In genomic region chr11:36377759-36378553, GRCh38 we compare ENCODE assay signal across 8 cellular contexts.
DNase-seq lines count a peak whose midpoint lies in the region; ATAC-seq and TF ChIP-seq lines count a peak whose summit lies in the region.

No MANE protein-coding gene starts in this region.

- peak; percentile 22 for TF ChIP-seq POLR2A in transverse colon (IDR thresholded peaks at IDR 0.05)

- intact Hi-C loops in ascending aorta (cut with DNase I) (loop anchor here (2.0 to 5.0 kb wide), 2 partner anchors 75 to 91 kb away; partner anchors contain the start of gene COMMD9), lower lobe of right lung (cut with DNase I) (no loop called here), transverse colon (cut with DNase I; ENCODE audit: low total_unique reads) (no loop called here)

- no peak for TF ChIP-seq EP300 in transverse colon (IDR thresholded peaks at IDR 0.05; ENCODE audit: low read depth)

- no peak for TF ChIP-seq CTCF in ascending aorta (IDR thresholded peaks at IDR 0.05)
- no peak for TF ChIP-seq CTCF in lower lobe of right lung (IDR thresholded peaks at IDR 0.05)
- TF ChIP-seq CTCF in transverse colon (IDR thresholded peaks at IDR 0.05) = no peak

- DNase-seq in activated T-cell treated with anti-CD3 and anti-CD28 coated beads, Interleukin-2, amount 50 U/mL, for 4 hours = no peak
- no peak for DNase-seq in activated T-cell treated with anti-CD3 and anti-CD28 coated beads, Interleukin-2, amount 50 U/mL, for 1 hour
- DNase-seq in ascending aorta (ENCODE audit: low spot score in 2 of 2) (no peak), lower lobe of right lung (no peak), transverse colon (no peak), NCI-H1092 (lab: John Stamatoyannopoulos, UW) (no peak), 8988T (no peak)

- H3K4me1 Mint-ChIP-seq in activated T-cell treated with anti-CD3 and anti-CD28 coated beads, Interleukin-2, amount 50 U/mL, for 4 hours (ENCODE audit: low read depth) = peaks cover 36% of the 10 kb centered on the region

- H3K27me3 Mint-ChIP-seq in activated T-cell treated with anti-CD3 and anti-CD28 coated beads, Interleukin-2, amount 50 U/mL, for 4 hours (ENCODE audit: low read depth) = peaks cover 31% of the 10 kb centered on the region

- in situ Hi-C loops in transverse colon (cut with MboI; ENCODE audit: low pct_ligation_motif_present in 1 of 4, low pct_unique_long_range_greater_than_20kb in 1 of 4, low sequenced_read_pairs in 3 of 4) = loop anchor here in 1 of 4 donors (25.0 kb wide), 1 partner anchor 91 kb away; the partner anchor contains the start of genes COMMD9 and PRR5L

- no peaks in the 10 kb centered on the region for H3K36me3 ChIP-seq in ascending aorta
- peaks cover 13% of the 10 kb centered on the region for H3K36me3 ChIP-seq in lower lobe of right lung
- peaks cover 0 to 6% (median 0%) of the 10 kb centered on the region in 4 donors for H3K36me3 ChIP-seq in transverse colon

- H3K4me1 ChIP-seq in ascending aorta (peaks cover 0 to 4% of the 10 kb centered on the region in 2 donors), lower lobe of right lung (peaks cover 32% of the 10 kb centered on the region), transverse colon (peaks cover 0 to 46% (median 26%) of the 10 kb centered on the region in 4 donors)

- WGBS in transverse colon (ENCODE audit: low coverage in 1 of 2), 2 donors = 17 to 100% methylated on average over 1 to 22 of the region's 22 CpGs

- peaks cover 7% of the 10 kb centered on the region for H3K36me3 Mint-ChIP-seq in activated T-cell treated with anti-CD3 and anti-CD28 coated beads, Interleukin-2, amount 50 U/mL, for 4 hours (ENCODE audit: insufficient read depth)

- peak; percentile 8 to 11 for ATAC-seq in activated T-cell treated with anti-CD3 and anti-CD28 coated beads, Interleukin-2, amount 50 U/mL, for 4 hours
- ATAC-seq in lower lobe of right lung = peak in 1 of 2 donors; percentile 18
- ATAC-seq in GM21390 (IDR thresholded peaks at IDR 0.05; ENCODE audit: unreplicated experiment) = no peak

- H3K9me3 ChIP-seq in ascending aorta = no peaks in the 10 kb centered on the region
- H3K9me3 ChIP-seq in lower lobe of right lung = no peaks in the 10 kb centered on the region
- no peaks in the 10 kb centered on the region for H3K9me3 ChIP-seq in transverse colon

- H3K9me3 Mint-ChIP-seq in activated T-cell treated with anti-CD3 and anti-CD28 coated beads, Interleukin-2, amount 50 U/mL, for 4 hours = no peaks in the 10 kb centered on the region

- H3K4me3 ChIP-seq in ascending aorta (peak overlapping the region; percentile 65 to 78), lower lobe of right lung (peak overlapping the region; percentile 77), transverse colon (peak overlapping the region; percentile 60 to 74 (median 64))

- H3K27ac ChIP-seq in ascending aorta = peak overlapping the region in 1 of 2 donors; percentile 1
- H3K27ac ChIP-seq in lower lobe of right lung = peak overlapping the region; percentile 66
- peak overlapping the region; percentile 82 to 87 (median 84) for H3K27ac ChIP-seq in transverse colon

- peak overlapping the region; percentile 93 for H3K4me3 Mint-ChIP-seq in activated T-cell treated with anti-CD3 and anti-CD28 coated beads, Interleukin-2, amount 50 U/mL, for 4 hours

- H3K27me3 ChIP-seq in ascending aorta (peaks cover 7% of the 10 kb centered on the region), lower lobe of right lung (ENCODE audit: low read depth) (peaks cover 12% of the 10 kb centered on the region), transverse colon (no peaks in the 10 kb centered on the region)
